ENCODE assay signal across 23 cellular contexts in genomic region chr10:69103784-69104183, GRCh38. TPM values are rescaled to one million over a fixed set of nuclear protein-coding genes. Genes with fewer than 3 reads are reported as not detected.
"Had no signal": no experiment of that assay in that cellular context is flagged by ENCODE, and none has a peak within 500 bp of the region (broad histone marks: within the 10 kb centered on the region; RNA-seq: fewer than 3 reads in every experiment).

No MANE protein-coding gene starts in this region.

- DNase-seq: activated CD4-positive, alpha-beta T cell treated with anti-CD3 and anti-CD28 coated beads for 4 hours; activated CD8-positive, alpha-beta T cell treated with anti-CD3 and anti-CD28 coated beads for 36 hours; activated gamma-delta T cell; activated naive CD4-positive, alpha-beta T cell treated with anti-CD3 and anti-CD28 coated beads for 36 hours; activated naive CD8-positive, alpha-beta T cell treated with anti-CD3 and anti-CD28 coated beads for 36 hours; activated T-cell treated with anti-CD3 and anti-CD28 coated beads, Interleukin-2, amount 50 U/mL, for 4 hours; brain microvascular endothelial cell; Karpas-422; MM.1S; NCI-H1105; NCI-H1436; NCI-H1694 treated with DMSO at 0.1 percent for 48 hours; NCI-H2029 treated with DMSO at 0.1 percent for 48 hours; NCI-H345; NCI-H510A; NCI-H526 treated with DMSO at 0.1 percent for 48 hours; NCI-H82; T-cell had no signal

- H3K36me3 ChIP-seq: cardiac muscle cell had no signal

- ATAC-seq: activated CD4-positive, CD25-positive, alpha-beta regulatory T cell treated with anti-CD3 and anti-CD28 coated beads, Interleukin-2, amount 50 U/mL, for 24 hours; activated CD8-positive, alpha-beta T cell treated with anti-CD3 and anti-CD28 coated beads for 36 hours; activated T-cell treated with anti-CD3 and anti-CD28 coated beads, Interleukin-2, amount 50 U/mL, for 4 hours; activated T-helper 17 cell treated with anti-CD3 and anti-CD28 coated beads, Interleukin-2, amount 50 U/mL, for 72 hours; K562; T-cell had no signal

- H3K27me3 ChIP-seq: brain microvascular endothelial cell, cardiac muscle cell had no signal

- H3K27ac ChIP-seq: brain microvascular endothelial cell, cardiac muscle cell, SK-N-MC had no signal

- H3K4me3 ChIP-seq: cardiac muscle cell, K562, SK-N-MC had no signal

RNA-seq across cellular contexts. Expression of gene SRGN, which starts 15.9 kb away (rescaled TPM):
- total RNA-seq: cardiac muscle cell had no signal
- polyA plus RNA-seq: cardiac muscle cell had no signal
